1 cellular context compared by ENCODE assay signal in genomic region chr11:71282581-71283351, GRCh38.
TF ChIP-seq lines count a peak whose summit lies in the region.

No MANE protein-coding gene starts in this region.

TF ChIP-seq in HepG2, 621 proteins besides CTCF, POLR2A, EP300 and RAD21 (continues in another document):
- TF ChIP-seq ZBTB38 (CRISPR knock-in tag; IDR thresholded peaks at IDR 0.05) (no peak), MYPOP (CRISPR knock-in tag; IDR thresholded peaks at IDR 0.05) (no peak), ARID4A (CRISPR knock-in tag; IDR thresholded peaks at IDR 0.05; ENCODE audit: borderline replicate concordance) (no peak), CENPBD1 (CRISPR knock-in tag; IDR thresholded peaks at IDR 0.05; ENCODE audit: borderline replicate concordance, low read depth) (no peak), FOXP1 (IDR thresholded peaks at IDR 0.05) (no peak), FOXP1 (CRISPR knock-in tag; IDR thresholded peaks at IDR 0.05) (no peak), CBX2 (IDR thresholded peaks at IDR 0.05; ENCODE audit: low read depth, low read length) (no peak), CBX2 (CRISPR knock-in tag; IDR thresholded peaks at IDR 0.05; ENCODE audit: low read depth) (no peak), FOXO1 (CRISPR knock-in tag; IDR thresholded peaks at IDR 0.05) (no peak), RNF219 (CRISPR knock-in tag; IDR thresholded peaks at IDR 0.05) (no peak), PAXIP1 (CRISPR knock-in tag; conservative IDR thresholded peaks at IDR 0.05) (peak; percentile 25; the same call in 1 of the 2 replicates), DDIT3 (CRISPR knock-in tag; IDR thresholded peaks at IDR 0.05) (no peak), ZNF329 (CRISPR knock-in tag; IDR thresholded peaks at IDR 0.05; ENCODE audit: low read depth) (no peak), NR3C1 (CRISPR knock-in tag; IDR thresholded peaks at IDR 0.05) (no peak), ZNF282 (IDR thresholded peaks at IDR 0.05; ENCODE audit: partially characterized antibody) (no peak), ZNF143 (CRISPR knock-in tag; IDR thresholded peaks at IDR 0.05) (no peak), SNAPC4 (CRISPR knock-in tag; IDR thresholded peaks at IDR 0.05) (no peak), THRA (CRISPR knock-in tag; IDR thresholded peaks at IDR 0.05; ENCODE audit: borderline replicate concordance) (no peak), THYN1 (CRISPR knock-in tag; IDR thresholded peaks at IDR 0.05; ENCODE audit: borderline replicate concordance, low read depth) (no peak), NCOA2 (CRISPR knock-in tag; IDR thresholded peaks at IDR 0.05) (peak; percentile 29; the same call in 1 of the 2 replicates), ZNF766 (CRISPR knock-in tag; IDR thresholded peaks at IDR 0.05; ENCODE audit: borderline replicate concordance) (no peak), ARID5B (CRISPR knock-in tag; IDR thresholded peaks at IDR 0.05) (peak; percentile 65; the same call in 1 of the 2 replicates), KDM5A (IDR thresholded peaks at IDR 0.05; ENCODE audit: borderline replicate concordance, low read length) (no peak), SOX6 (IDR thresholded peaks at IDR 0.05) (no peak), SOX6 (CRISPR knock-in tag; IDR thresholded peaks at IDR 0.05) (peak; percentile 42; the same call in 1 of the 2 replicates), NBN (conservative IDR thresholded peaks at IDR 0.05) (no peak), DPF2 (CRISPR knock-in tag; IDR thresholded peaks at IDR 0.05; ENCODE audit: borderline replicate concordance, low read depth) (0 out of 2 replicates have a peak, but pooled peaks have one; percentile 40), GLMP (CRISPR knock-in tag; IDR thresholded peaks at IDR 0.05; ENCODE audit: borderline replicate concordance) (no peak), EZH2 (conservative IDR thresholded peaks at IDR 0.05; ENCODE audit: low read depth, low read length) (no peak), MYC (CRISPR knock-in tag; IDR thresholded peaks at IDR 0.05; ENCODE audit: borderline replicate concordance) (no peak), SIX1 (CRISPR knock-in tag; IDR thresholded peaks at IDR 0.05; ENCODE audit: borderline replicate concordance) (no peak), MATR3 (CRISPR knock-in tag; IDR thresholded peaks at IDR 0.05) (no peak)
